Comparison of ENCODE assay signal across 6 cellular contexts in genomic region chr17:11303773-11304394, GRCh38.
"Had no signal": no experiment of that assay in that cellular context is flagged by ENCODE, and none has a peak within 500 bp of the region (broad histone marks: within the 10 kb centered on the region; RNA-seq: fewer than 3 reads in every experiment).

No MANE protein-coding gene starts in this region.

- ATAC-seq: HepG2, K562 had no signal

- H3K4me3 Mint-ChIP-seq: IgD-negative memory B cell had no signal

- H3K4me3 ChIP-seq: K562 had no signal

- H3K27ac ChIP-seq: HL-60 had no signal

- H3K27ac Mint-ChIP-seq: IgD-negative memory B cell had no signal

- DNase-seq: IMR-90, KBM-7 had no signal

- H3K4me1 Mint-ChIP-seq: IgD-negative memory B cell had no signal

- H3K36me3 Mint-ChIP-seq: IgD-negative memory B cell had no signal

- H3K27me3 Mint-ChIP-seq: IgD-negative memory B cell had no signal
